In genomic region chr19:55386515-55386947, GRCh38 we compare ENCODE assay signal across 9 cellular contexts. TPM values are rescaled to one million over a fixed set of nuclear protein-coding genes. Genes with fewer than 3 reads are reported as not detected.
DNase-seq lines count a peak whose midpoint lies in the region; ATAC-seq, FAIRE-seq and TF ChIP-seq lines count a peak whose summit lies in the region.
"Had no signal": no experiment of that assay in that cellular context is flagged by ENCODE, and none has a peak within 500 bp of the region (broad histone marks: within the 10 kb centered on the region; RNA-seq: fewer than 3 reads in every experiment).

No MANE protein-coding gene starts in this region.

- H3K9me3 ChIP-seq in keratinocyte (ENCODE audit: control insufficient read depth, low read depth, low read length), result no peaks in the 10 kb centered on the region
- no peaks in the 10 kb centered on the region for H3K9me3 ChIP-seq in subcutaneous abdominal adipose tissue (ENCODE audit: control insufficient read depth in 5 of 5, low read length in 5 of 5)

- H3K4me3 ChIP-seq in keratinocyte (ENCODE audit: control insufficient read depth in 2 of 3, extremely low read depth in 1 of 3, insufficient read depth in 2 of 3, low read depth in 1 of 3, low read length in 3 of 3) (peak overlapping the region; percentile 76 to 97 (median 94)), subcutaneous abdominal adipose tissue (ENCODE audit: low read depth in 1 of 5, low read length in 5 of 5) (peak overlapping the region; percentile 93 to 99 (median 97))

- dilution Hi-C loops in keratinocyte (cut with MboI; ENCODE audit: extremely low pct_ligation_motif_present, low sequenced_read_pairs), result no loop called here

- peak overlapping the region; percentile 97 for H3K4me3 Mint-ChIP-seq in activated CD4-positive, alpha-beta T cell treated with anti-CD3 and anti-CD28 coated beads, Interleukin-2, amount 10 ng/mL, durations not matched to agents 24 days and 14 days

- H4K20me1 ChIP-seq in keratinocyte (ENCODE audit: control insufficient read depth, extremely low read depth, insufficient read depth, low read length), result peaks cover 44% of the 10 kb centered on the region

- peak overlapping the region; percentile 93 for H3K4me2 ChIP-seq in keratinocyte (ENCODE audit: control insufficient read depth, extremely low read depth, insufficient read depth, low read depth, low read length)

- H3K27me3 ChIP-seq in keratinocyte (ENCODE audit: control insufficient read depth, extremely low read depth, insufficient read depth, low read length), result no peaks in the 10 kb centered on the region
- no peaks in the 10 kb centered on the region for H3K27me3 ChIP-seq in subcutaneous abdominal adipose tissue (ENCODE audit: control insufficient read depth in 5 of 5, insufficient read depth in 4 of 5, low read length in 5 of 5)

- no peak for FAIRE-seq in keratinocyte (lab: Jason Lieb, UNC)

- peaks cover 52% of the 10 kb centered on the region for H3K4me1 Mint-ChIP-seq in activated CD4-positive, alpha-beta T cell treated with anti-CD3 and anti-CD28 coated beads, Interleukin-2, amount 10 ng/mL, durations not matched to agents 24 days and 14 days

- no peaks in the 10 kb centered on the region for H3K27me3 Mint-ChIP-seq in activated CD4-positive, alpha-beta T cell treated with anti-CD3 and anti-CD28 coated beads, Interleukin-2, amount 10 ng/mL, durations not matched to agents 24 days and 14 days

- peak overlapping the region; percentile 98 for H3K27ac Mint-ChIP-seq in activated CD4-positive, alpha-beta T cell treated with anti-CD3 and anti-CD28 coated beads, Interleukin-2, amount 10 ng/mL, durations not matched to agents 24 days and 14 days
- H3K27ac Mint-ChIP-seq in activated naive CD4-positive, alpha-beta T cell treated with anti-CD3 and anti-CD28 coated beads, Interleukin-2, amount 50 U/mL, for 72 hours, result peak overlapping the region; percentile 96 to 100

- intact Hi-C loops in activated CD4-positive, alpha-beta T cell treated with anti-CD3 and anti-CD28 coated beads, Interleukin-2, amount 10 ng/mL, durations not matched to agents 24 days and 14 days (cut with micrococcal nuclease), result loop anchor here (5.0 kb wide), 1 partner anchor 211 kb away; the partner anchor contains the start of gene FIZ1

- peak overlapping the region; percentile 92 for H3K9ac ChIP-seq in keratinocyte (ENCODE audit: control insufficient read depth, extremely low read depth, insufficient read depth, low read length)
- peak overlapping the region; percentile 68 to 93 (median 81) for H3K9ac ChIP-seq in subcutaneous abdominal adipose tissue (ENCODE audit: low read length in 5 of 5)

- peaks cover 12% of the 10 kb centered on the region for H3K9me1 ChIP-seq in keratinocyte (ENCODE audit: control insufficient read depth, extremely low read depth, insufficient read depth, low read length)

- H3K79me2 ChIP-seq in keratinocyte (ENCODE audit: control insufficient read depth, insufficient read depth, low read length), result peaks cover 48% of the 10 kb centered on the region

- peaks cover 60% of the 10 kb centered on the region for H3K36me3 Mint-ChIP-seq in activated CD4-positive, alpha-beta T cell treated with anti-CD3 and anti-CD28 coated beads, Interleukin-2, amount 10 ng/mL, durations not matched to agents 24 days and 14 days (ENCODE audit: low read depth)
- H3K36me3 Mint-ChIP-seq in activated naive CD4-positive, alpha-beta T cell treated with anti-CD3 and anti-CD28 coated beads, Interleukin-2, amount 50 U/mL, for 72 hours, result peaks cover 34 to 55% of the 10 kb centered on the region in 2 donors

- TF ChIP-seq CTCF in keratinocyte (optimal IDR thresholded peaks at IDR 0.05 in 1 of 3, IDR thresholded peaks at IDR 0.05 in 1 of 3, conservative IDR thresholded peaks at IDR 0.05 in 1 of 3; ENCODE audit: extremely low read depth in 1 of 3, insufficient read depth in 2 of 3, low read length in 3 of 3), result no peak

- H3K27ac ChIP-seq in keratinocyte (ENCODE audit: control insufficient read depth, insufficient read depth, low read length) (peak overlapping the region; percentile 95), subcutaneous abdominal adipose tissue (ENCODE audit: low read depth, low read length) (peak overlapping the region; percentile 98)

- ATAC-seq in activated naive CD4-positive, alpha-beta T cell treated with anti-CD3 and anti-CD28 coated beads, Interleukin-2, amount 50 U/mL, for 72 hours, result no peak
- no peak for ATAC-seq in HG02870 (IDR thresholded peaks at IDR 0.05; ENCODE audit: unreplicated experiment)

- DNase-seq in activated CD4-positive, alpha-beta T cell treated with anti-CD3 and anti-CD28 coated beads, Interleukin-2, amount 10 ng/mL, durations not matched to agents 24 days and 14 days, result no peak
- no peak for DNase-seq in activated CD4-positive, alpha-beta T cell treated with anti-CD3 and anti-CD28 coated beads, Interleukin-2, amount 50 U/mL, for 48 hours
- DNase-seq in activated naive CD4-positive, alpha-beta T cell treated with anti-CD3 and anti-CD28 coated beads, Interleukin-2, amount 50 U/mL, for 72 hours (ENCODE audit: low spot score in 2 of 2), result no peak
- DNase-seq in keratinocyte (ENCODE audit: low read depth, low spot score), result no peak
- DNase-seq in stimulated activated CD4-positive, alpha-beta T cell treated with anti-CD3 and anti-CD28 coated beads, Interleukin-1b, Interleukin-23, amount 100 ng/mL, for 48 hours, result no peak
- no peak for DNase-seq in NCI-H1436 (lab: John Stamatoyannopoulos, UW)

- H2AFZ ChIP-seq in keratinocyte (ENCODE audit: control insufficient read depth, low read length), result no peak overlapping the region

- H3K9me3 Mint-ChIP-seq in activated CD4-positive, alpha-beta T cell treated with anti-CD3 and anti-CD28 coated beads, Interleukin-2, amount 10 ng/mL, durations not matched to agents 24 days and 14 days, result peaks cover 6% of the 10 kb centered on the region
- H3K9me3 Mint-ChIP-seq in activated naive CD4-positive, alpha-beta T cell treated with anti-CD3 and anti-CD28 coated beads, Interleukin-2, amount 50 U/mL, for 72 hours, result peaks cover 0 to 6% of the 10 kb centered on the region in 2 donors

- H3K36me3 ChIP-seq in keratinocyte (ENCODE audit: control insufficient read depth in 2 of 2, extremely low read depth in 1 of 2, insufficient read depth in 2 of 2, low read length in 2 of 2), result peaks cover 35% of the 10 kb centered on the region in 2 experiments
- peaks cover 0 to 45% (median 43%) of the 10 kb centered on the region in 5 donors for H3K36me3 ChIP-seq in subcutaneous abdominal adipose tissue (ENCODE audit: control insufficient read depth in 5 of 5, insufficient read depth in 5 of 5, low read length in 5 of 5)

- H3K4me1 ChIP-seq in keratinocyte (ENCODE audit: control insufficient read depth, extremely low read depth, insufficient read depth, low read length) (peaks cover 25% of the 10 kb centered on the region), subcutaneous abdominal adipose tissue (ENCODE audit: control insufficient read depth in 5 of 5, insufficient read depth in 5 of 5, low read length in 5 of 5) (peaks cover 15 to 62% (median 52%) of the 10 kb centered on the region in 5 donors)

RNA-seq across cellular contexts. Expression of gene RPL28, which starts 0.8 kb away (rescaled TPM):
- total RNA-seq in activated CD4-positive, alpha-beta T cell treated with anti-CD3 and anti-CD28 coated beads, Interleukin-2, amount 10 ng/mL, durations not matched to agents 24 days and 14 days, result 1,992 and 2,022 TPM in 2 replicates
- total RNA-seq in activated naive CD4-positive, alpha-beta T cell treated with anti-CD3 and anti-CD28 coated beads, Interleukin-2, amount 50 U/mL, for 72 hours, result 1,000 to 10,000 TPM; 2,540 to 2,693 TPM
- 282 to 1,011 TPM (median 432 TPM) in 3 replicates for polyA plus RNA-seq in keratinocyte
- 1,408 TPM for polyA plus RNA-seq in keratinocyte (2011; ENCODE audit: low read depth)
- 386 and 941 TPM in 2 replicates for polyA plus RNA-seq in keratinocyte (2011; cell fraction: cytosol; rRNA removed)
- 156 and 225 TPM in 2 replicates for polyA plus RNA-seq in keratinocyte (2011; cell fraction: nucleus; rRNA removed)
- polyA plus RNA-seq in keratinocyte (2012; ENCODE audit: low replicate concordance), result 1,660 and 2,244 TPM in 2 replicates
- 421 to 920 TPM (median 581 TPM) in 3 replicates for polyA minus RNA-seq in keratinocyte
- polyA minus RNA-seq in keratinocyte (2011; cell fraction: cytosol; rRNA and poly(A)+ RNA removed), result 2,342 TPM
- 93.7 and 95.8 TPM in 2 replicates for polyA minus RNA-seq in keratinocyte (2011; cell fraction: nucleus; rRNA and poly(A)+ RNA removed)

RNA-seq across cellular contexts. Expression of gene TMEM238, which starts 2.4 kb away (rescaled TPM):
- 9.7 and 11.3 TPM in 2 replicates for total RNA-seq in activated CD4-positive, alpha-beta T cell treated with anti-CD3 and anti-CD28 coated beads, Interleukin-2, amount 10 ng/mL, durations not matched to agents 24 days and 14 days
- total RNA-seq in activated naive CD4-positive, alpha-beta T cell treated with anti-CD3 and anti-CD28 coated beads, Interleukin-2, amount 50 U/mL, for 72 hours, result 1 to 10 TPM; 4.5 to 7.8 TPM
- 0.23 to 0.31 TPM (median 0.24 TPM) in 3 replicates for polyA plus RNA-seq in keratinocyte
- 1.7 TPM for polyA plus RNA-seq in keratinocyte (2011; ENCODE audit: low read depth)
- 0.08 TPM in 1 of 2 replicates, not detected in the other for polyA plus RNA-seq in keratinocyte (2011; cell fraction: cytosol; rRNA removed)
- not detected in 2 replicates for polyA plus RNA-seq in keratinocyte (2011; cell fraction: nucleus; rRNA removed)
- polyA plus RNA-seq in keratinocyte (2012; ENCODE audit: low replicate concordance), result 1.1 and 1.7 TPM in 2 replicates
- 0.33 TPM in 1 of 3 replicates, not detected in the others for polyA minus RNA-seq in keratinocyte
- polyA minus RNA-seq in keratinocyte (2011; cell fraction: cytosol; rRNA and poly(A)+ RNA removed), result 4.8 TPM
- polyA minus RNA-seq in keratinocyte (2011; cell fraction: nucleus; rRNA and poly(A)+ RNA removed), result 0.42 TPM in 1 of 2 replicates, not detected in the other
- total RNA-seq: myocyte had no signal

RNA-seq across cellular contexts. Expression of gene TMEM190, which starts 9.9 kb away (rescaled TPM):
- not detected in 2 replicates for total RNA-seq in activated CD4-positive, alpha-beta T cell treated with anti-CD3 and anti-CD28 coated beads, Interleukin-2, amount 10 ng/mL, durations not matched to agents 24 days and 14 days
- total RNA-seq in activated naive CD4-positive, alpha-beta T cell treated with anti-CD3 and anti-CD28 coated beads, Interleukin-2, amount 50 U/mL, for 72 hours, result not detected
- polyA plus RNA-seq in keratinocyte, result 0.19 TPM in 1 of 3 replicates, not detected in the others
- polyA plus RNA-seq in keratinocyte (2011; ENCODE audit: low read depth), result not detected
- polyA plus RNA-seq in keratinocyte (2011; cell fraction: cytosol; rRNA removed), result not detected in 2 replicates
- 0.55 and 0.79 TPM in 2 replicates for polyA plus RNA-seq in keratinocyte (2011; cell fraction: nucleus; rRNA removed)
- polyA plus RNA-seq in keratinocyte (2012; ENCODE audit: low replicate concordance), result not detected in 2 replicates
- not detected in 3 replicates for polyA minus RNA-seq in keratinocyte
- polyA minus RNA-seq in keratinocyte (2011; cell fraction: cytosol; rRNA and poly(A)+ RNA removed), result not detected
- polyA minus RNA-seq in keratinocyte (2011; cell fraction: nucleus; rRNA and poly(A)+ RNA removed), result not detected in 2 replicates
- total RNA-seq: myocyte had no signal

RNA-seq across cellular contexts. Expression of gene IL11, which starts 16.3 kb away (rescaled TPM):
- 0.21 TPM in 1 of 2 replicates, not detected in the other for total RNA-seq in activated CD4-positive, alpha-beta T cell treated with anti-CD3 and anti-CD28 coated beads, Interleukin-2, amount 10 ng/mL, durations not matched to agents 24 days and 14 days
- total RNA-seq in activated naive CD4-positive, alpha-beta T cell treated with anti-CD3 and anti-CD28 coated beads, Interleukin-2, amount 50 U/mL, for 72 hours, result under 1 TPM in 1 of 2 donors, not detected in 1; 0.32 TPM
- 1.6 to 5.1 TPM (median 2.2 TPM) in 3 replicates for polyA plus RNA-seq in keratinocyte
- 0.56 TPM for polyA plus RNA-seq in keratinocyte (2011; ENCODE audit: low read depth)
- polyA plus RNA-seq in keratinocyte (2011; cell fraction: cytosol; rRNA removed), result 1.4 and 2.0 TPM in 2 replicates
- polyA plus RNA-seq in keratinocyte (2011; cell fraction: nucleus; rRNA removed), result 9.3 and 11.9 TPM in 2 replicates
- 3.4 TPM in 2 replicates for polyA plus RNA-seq in keratinocyte (2012; ENCODE audit: low replicate concordance)
- polyA minus RNA-seq in keratinocyte, result 0.86 to 1.4 TPM (median 1.2 TPM) in 3 replicates
- 1.5 TPM for polyA minus RNA-seq in keratinocyte (2011; cell fraction: cytosol; rRNA and poly(A)+ RNA removed)
- polyA minus RNA-seq in keratinocyte (2011; cell fraction: nucleus; rRNA and poly(A)+ RNA removed), result 1.4 and 4.1 TPM in 2 replicates

RNA-seq across cellular contexts. Expression of gene UBE2S, which starts 21.1 kb away (rescaled TPM):
- total RNA-seq in activated CD4-positive, alpha-beta T cell treated with anti-CD3 and anti-CD28 coated beads, Interleukin-2, amount 10 ng/mL, durations not matched to agents 24 days and 14 days, result 227 and 248 TPM in 2 replicates
- 100 to 1,000 TPM; 192 to 343 TPM for total RNA-seq in activated naive CD4-positive, alpha-beta T cell treated with anti-CD3 and anti-CD28 coated beads, Interleukin-2, amount 50 U/mL, for 72 hours
- 22.1 to 42.3 TPM (median 31.8 TPM) in 3 replicates for polyA plus RNA-seq in keratinocyte
- polyA plus RNA-seq in keratinocyte (2011; ENCODE audit: low read depth), result 15.8 TPM
- polyA plus RNA-seq in keratinocyte (2011; cell fraction: cytosol; rRNA removed), result 22.8 and 36.7 TPM in 2 replicates
- polyA plus RNA-seq in keratinocyte (2011; cell fraction: nucleus; rRNA removed), result 17.6 and 18.6 TPM in 2 replicates
- polyA plus RNA-seq in keratinocyte (2012; ENCODE audit: low replicate concordance), result 10.3 and 46.1 TPM in 2 replicates
- 13.1 to 95.6 TPM (median 17.0 TPM) in 3 replicates for polyA minus RNA-seq in keratinocyte
- 92.3 TPM for polyA minus RNA-seq in keratinocyte (2011; cell fraction: cytosol; rRNA and poly(A)+ RNA removed)
- 7.1 and 14.1 TPM in 2 replicates for polyA minus RNA-seq in keratinocyte (2011; cell fraction: nucleus; rRNA and poly(A)+ RNA removed)
